In genomic region chr10:48577158-48577557, GRCh38 we compare ENCODE assay signal across 17 cellular contexts. TPM values are rescaled to one million over a fixed set of nuclear protein-coding genes. Genes with fewer than 3 reads are reported as not detected.
DNase-seq lines count a peak whose midpoint lies in the region; ATAC-seq and TF ChIP-seq lines count a peak whose summit lies in the region.
"Had no signal": no experiment of that assay in that cellular context is flagged by ENCODE, and none has a peak within 500 bp of the region (broad histone marks: within the 10 kb centered on the region; RNA-seq: fewer than 3 reads in every experiment).

No MANE protein-coding gene starts in this region.

- H3K4me1 ChIP-seq in esophagus muscularis mucosa, result peaks cover 0 to 4% (median 2%) of the 10 kb centered on the region in 4 donors
- no peaks in the 10 kb centered on the region for H3K4me1 ChIP-seq in effector memory CD4-positive, alpha-beta T cell (ENCODE audit: control insufficient read depth, insufficient read depth, low read length, poor library complexity, severe bottlenecking)
- H3K4me1 ChIP-seq: colonic mucosa, foreskin keratinocyte had no signal

- H3K4me3 ChIP-seq in esophagus muscularis mucosa, result no peak overlapping the region
- H3K4me3 ChIP-seq in effector memory CD4-positive, alpha-beta T cell (ENCODE audit: insufficient read depth, low read depth, low read length, poor library complexity, severe bottlenecking), result no peak overlapping the region
- H3K4me3 ChIP-seq: colonic mucosa had no signal

- H3K4me1 Mint-ChIP-seq in nephron progenitor cell, result peaks cover 17% of the 10 kb centered on the region

- 66% methylated on average over 5 of the region's 5 CpGs for WGBS in esophagus muscularis mucosa

- intact Hi-C loops in left cardiac atrium (cut with DNase I), result no loop called here
- intact Hi-C loops in esophagus muscularis mucosa (cut with DNase I), result no loop called here

- H3K36me3 Mint-ChIP-seq in nephron progenitor cell (ENCODE audit: low read depth), result no peaks in the 10 kb centered on the region

- peaks cover 29% of the 10 kb centered on the region for H3K27me3 Mint-ChIP-seq in nephron progenitor cell (ENCODE audit: low read depth, poor library complexity)

- H3K4me3 Mint-ChIP-seq in nephron progenitor cell, result no peak overlapping the region

- no peak for TF ChIP-seq POLR2A in esophagus muscularis mucosa (IDR thresholded peaks at IDR 0.05; ENCODE audit: low read depth)

- TF ChIP-seq EP300 in esophagus muscularis mucosa (IDR thresholded peaks at IDR 0.05), result no peak

- no peak overlapping the region for H3K27ac Mint-ChIP-seq in nephron progenitor cell

- DNase-seq in Ammon's horn (ENCODE audit: low spot score), result peak; percentile 67
- peak; percentile 96 for DNase-seq in OCI-M1 (lab: John Stamatoyannopoulos, UW)
- no peak for DNase-seq in left cardiac atrium
- no peak for DNase-seq in esophagus muscularis mucosa (ENCODE audit: extremely low spot score)
- DNase-seq in NCI-H2171 (lab: John Stamatoyannopoulos, UW), result no peak
- no peak for DNase-seq in nephron progenitor cell
- no peak for DNase-seq in effector memory CD4-positive, alpha-beta T cell
- DNase-seq: ACHN, colonic mucosa, DMS53, foreskin keratinocyte, NCI-H1105, NCI-H526 treated with DMSO at 0.1 percent for 48 hours, occipital lobe had no signal

- ATAC-seq in GM21515 (IDR thresholded peaks at IDR 0.05; ENCODE audit: unreplicated experiment), result peak; percentile 53
- ATAC-seq in left cardiac atrium, result peak; percentile 35 to 65
- ATAC-seq: foreskin keratinocyte, SK-N-SH treated with all-trans-retinoic acid at 6 μM for 48 hours had no signal

- H3K9me3 Mint-ChIP-seq in nephron progenitor cell, result no peaks in the 10 kb centered on the region

- no peak for TF ChIP-seq CTCF in esophagus muscularis mucosa (IDR thresholded peaks at IDR 0.05)
- TF ChIP-seq CTCF in nephron progenitor cell (IDR thresholded peaks at IDR 0.05), result no peak

- H3K9me3 ChIP-seq in esophagus muscularis mucosa, result no peaks in the 10 kb centered on the region
- H3K9me3 ChIP-seq in effector memory CD4-positive, alpha-beta T cell (ENCODE audit: control insufficient read depth, low read length), result no peaks in the 10 kb centered on the region
- H3K9me3 ChIP-seq: colonic mucosa had no signal

- H3K27ac ChIP-seq in esophagus muscularis mucosa (replicated peaks in 1 of 4), result no peak overlapping the region
- no peak overlapping the region for H3K27ac ChIP-seq in effector memory CD4-positive, alpha-beta T cell (ENCODE audit: insufficient read depth, low read length, poor library complexity, severe bottlenecking)
- H3K27ac ChIP-seq: colonic mucosa, foreskin keratinocyte had no signal

- H3K36me3 ChIP-seq in esophagus muscularis mucosa, result no peaks in the 10 kb centered on the region
- no peaks in the 10 kb centered on the region for H3K36me3 ChIP-seq in effector memory CD4-positive, alpha-beta T cell (ENCODE audit: control insufficient read depth, insufficient read depth, low read length)
- H3K36me3 ChIP-seq: colonic mucosa had no signal

- H3K27me3 ChIP-seq in esophagus muscularis mucosa, result no peaks in the 10 kb centered on the region
- no peaks in the 10 kb centered on the region for H3K27me3 ChIP-seq in effector memory CD4-positive, alpha-beta T cell (replicated peaks; ENCODE audit: control insufficient read depth, insufficient read depth, low read length, poor library complexity, severe bottlenecking)
- H3K27me3 ChIP-seq: colonic mucosa had no signal

RNA-seq across cellular contexts. Expression of gene ARHGAP22, which starts 27.7 kb away (rescaled TPM):
- total RNA-seq in left cardiac atrium, result 1 to 10 TPM; 4.7 to 6.0 TPM
- 1 to 10 TPM; 2.2 to 9.1 (median 4.8) TPM for total RNA-seq in esophagus muscularis mucosa
- total RNA-seq: activated CD8-positive, alpha-beta memory T cell treated with anti-CD3 and anti-CD28 coated beads for 36 hours had no signal

Comparison
In these comparisons a context has a peak if more than half of its experiments do, and no peak if none do; other contexts are left out.
1. DNase-seq: peak in Ammon's horn (single experiment) and OCI-M1 (single experiment); none in left cardiac atrium (single experiment), esophagus muscularis mucosa (single experiment), NCI-H2171 (single experiment), nephron progenitor cell (single experiment) and effector memory CD4-positive, alpha-beta T cell (0 of 3).